20 cellular contexts compared by ENCODE assay signal in the genomic region with DNA sequence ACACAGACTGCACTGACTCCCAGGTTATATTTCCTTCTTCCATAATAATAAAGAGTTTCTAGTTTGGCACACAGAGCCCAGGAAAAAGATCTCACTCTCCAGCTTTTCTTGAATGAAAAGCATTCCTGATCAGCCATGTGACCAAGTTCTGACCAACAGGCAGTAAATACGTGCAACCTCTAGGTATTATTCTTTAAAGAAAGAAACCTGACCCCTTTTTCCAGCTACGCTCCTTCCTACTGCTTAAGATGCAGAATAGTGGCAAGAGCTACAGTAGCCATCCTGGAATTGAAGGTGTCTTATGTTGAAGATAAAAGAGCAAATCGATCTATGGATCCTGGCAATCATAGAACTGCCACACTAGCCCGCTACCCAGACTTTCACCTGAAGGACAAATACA.
DNase-seq lines count a peak whose midpoint lies in the region; ATAC-seq and TF ChIP-seq lines count a peak whose summit lies in the region.
"Had no signal": no experiment of that assay in that cellular context is flagged by ENCODE, and none has a peak within 500 bp of the region (broad histone marks: within the 10 kb centered on the region; RNA-seq: fewer than 3 reads in every experiment).

No MANE protein-coding gene starts in this region.

- RAD21 ChIA-PET in HCT116 (lab: Charles Lee; ENCODE audit: low non-redundant PET in 1 of 2, low total read pairs in 2 of 2, uncharacterized antibody in 2 of 2, unreplicated experiment in 2 of 2) = no interaction called here

- no peak overlapping the region for H3K4me3 Mint-ChIP-seq in stimulated activated effector memory CD8-positive, alpha-beta T cell treated with anti-CD3 and anti-CD28 coated beads, Interleukin-12 subunit alpha, Interleukin-12 subunit beta, amount 100 ng/mL, for 72 hours
- H3K4me3 Mint-ChIP-seq: activated naive CD8-positive, alpha-beta T cell treated with anti-CD3 and anti-CD28 coated beads for 36 hours; T-helper 2 cell treated with Interferon-gamma antibody and Interleukin-4, amounts not matched to agents 5 μg/mL and 100 μg/mL, for 36 hours had no signal

- H3K36me3 Mint-ChIP-seq in stimulated activated effector memory CD8-positive, alpha-beta T cell treated with anti-CD3 and anti-CD28 coated beads, Interleukin-12 subunit alpha, Interleukin-12 subunit beta, amount 100 ng/mL, for 72 hours = no peaks in the 10 kb centered on the region

- H3K9me2 ChIP-seq in HCT116 (ENCODE audit: insufficient read depth) = no peaks in the 10 kb centered on the region
- H3K9me2 ChIP-seq: SK-N-SH had no signal

- H4K20me1 ChIP-seq in HCT116 (ENCODE audit: insufficient read depth) = 0 out of 2 replicates have a peak, but pooled peaks cover 2% of the 10 kb centered on the region

- H3K27ac ChIP-seq in HCT116 (ENCODE audit: low read depth, low read length) (no peak overlapping the region), iPS DF 6.9 (ENCODE audit: low read length) (no peak overlapping the region), Peyer's patch (no peak overlapping the region)
- H3K27ac ChIP-seq: C4-2B, prostate gland, VCaP had no signal

- BruUV-seq in HCT116 (replicated peaks; lab: Mats Ljungman, UMichigan) = no TSS peak

- TF ChIP-seq POLR2A in HCT116 (IDR thresholded peaks at IDR 0.05; ENCODE audit: borderline replicate concordance, extremely low read depth, insufficient read depth, insufficient read length) (no peak), Peyer's patch (IDR thresholded peaks at IDR 0.05) (no peak)

- H3K4me3 ChIP-seq in HCT116 (replicated peaks in 1 of 2; ENCODE audit: low read depth in 1 of 2, low read length in 2 of 2) = no peak overlapping the region
- H3K4me3 ChIP-seq in iPS DF 6.9 (ENCODE audit: low read length) = no peak overlapping the region
- no peak overlapping the region for H3K4me3 ChIP-seq in neuron (ENCODE audit: low read length)
- no peak overlapping the region for H3K4me3 ChIP-seq in Peyer's patch
- H3K4me3 ChIP-seq: mucosa of descending colon, prostate gland had no signal

- H3K9me3 Mint-ChIP-seq in stimulated activated effector memory CD8-positive, alpha-beta T cell treated with anti-CD3 and anti-CD28 coated beads, Interleukin-12 subunit alpha, Interleukin-12 subunit beta, amount 100 ng/mL, for 72 hours = no peaks in the 10 kb centered on the region
- H3K9me3 Mint-ChIP-seq: activated naive CD8-positive, alpha-beta T cell treated with anti-CD3 and anti-CD28 coated beads for 36 hours; T-helper 2 cell treated with Interferon-gamma antibody and Interleukin-4, amounts not matched to agents 5 μg/mL and 100 μg/mL, for 36 hours had no signal

- H3K4me2 ChIP-seq in HCT116 (ENCODE audit: low read length) = no peak overlapping the region
- H3K4me2 ChIP-seq: SK-N-SH had no signal

- peak; percentile 36; the same call in 1 of the 2 replicates for ATAC-seq in HCT116
- ATAC-seq in stimulated activated effector memory CD8-positive, alpha-beta T cell treated with anti-CD3 and anti-CD28 coated beads, Interleukin-12 subunit alpha, Interleukin-12 subunit beta, amount 100 ng/mL, for 72 hours = no peak
- ATAC-seq: esophagus mucosa, left ventricle myocardium superior, mucosa of descending colon had no signal

- H3K9me3 ChIP-seq in HCT116 (ENCODE audit: control insufficient read depth in 1 of 2, insufficient read depth in 1 of 2, low read depth in 1 of 2, low read length in 2 of 2) (no peaks in the 10 kb centered on the region), iPS DF 6.9 (ENCODE audit: control insufficient read depth, insufficient read depth, low read length) (no peaks in the 10 kb centered on the region), neuron (ENCODE audit: low read length) (no peaks in the 10 kb centered on the region), Peyer's patch (no peaks in the 10 kb centered on the region)
- H3K9me3 ChIP-seq: mucosa of descending colon, prostate gland, SK-N-SH had no signal

- H3K36me3 ChIP-seq in HCT116 (ENCODE audit: control insufficient read depth in 1 of 2, insufficient read depth in 2 of 2, low read length in 2 of 2) (no peaks in the 10 kb centered on the region), iPS DF 6.9 (ENCODE audit: control insufficient read depth, insufficient read depth, low read length) (no peaks in the 10 kb centered on the region), neuron (ENCODE audit: insufficient read depth, low read length) (no peaks in the 10 kb centered on the region), Peyer's patch (no peaks in the 10 kb centered on the region)
- H3K36me3 ChIP-seq: prostate gland had no signal

- TF ChIP-seq RAD21 in HCT116 (IDR thresholded peaks at IDR 0.05; ENCODE audit: low read depth) = no peak

- intact Hi-C loops in HCT116 (cut with micrococcal nuclease) = no loop called here

- POLR2A ChIA-PET in HCT116 (lab: Charles Lee) = no interaction called here

- no CpG with 5 or more reads among the region's 4 CpGs for WGBS in iPS DF 6.9 (ENCODE audit: insufficient coverage, insufficient read length)

- peaks cover 25% of the 10 kb centered on the region for H3K4me1 Mint-ChIP-seq in stimulated activated effector memory CD8-positive, alpha-beta T cell treated with anti-CD3 and anti-CD28 coated beads, Interleukin-12 subunit alpha, Interleukin-12 subunit beta, amount 100 ng/mL, for 72 hours

- CTCF ChIA-PET in HCT116 (lab: Charles Lee) = no interaction called here

- H3K79me2 ChIP-seq in HCT116 (ENCODE audit: insufficient read depth, low read length) = peaks cover 90% of the 10 kb centered on the region

- no peaks in the 10 kb centered on the region for H3K27me3 ChIP-seq in HCT116 (ENCODE audit: insufficient read depth, low read length)
- no peaks in the 10 kb centered on the region for H3K27me3 ChIP-seq in iPS DF 6.9 (ENCODE audit: control insufficient read depth, insufficient read depth, low read length)
- no peaks in the 10 kb centered on the region for H3K27me3 ChIP-seq in neuron (ENCODE audit: insufficient read depth, low read length)
- H3K27me3 ChIP-seq in Peyer's patch = no peaks in the 10 kb centered on the region

- H3K4me1 ChIP-seq in HCT116 (ENCODE audit: control insufficient read depth in 1 of 2, insufficient read depth in 2 of 2, low read length in 2 of 2) = peaks cover 14 to 15% of the 10 kb centered on the region in 2 experiments
- no peaks in the 10 kb centered on the region for H3K4me1 ChIP-seq in iPS DF 6.9 (ENCODE audit: control insufficient read depth, insufficient read depth, low read length)
- peaks cover 8% of the 10 kb centered on the region for H3K4me1 ChIP-seq in neuron (ENCODE audit: insufficient read depth, low read length)
- no peaks in the 10 kb centered on the region for H3K4me1 ChIP-seq in Peyer's patch

- no peak overlapping the region for H3K27ac Mint-ChIP-seq in stimulated activated effector memory CD8-positive, alpha-beta T cell treated with anti-CD3 and anti-CD28 coated beads, Interleukin-12 subunit alpha, Interleukin-12 subunit beta, amount 100 ng/mL, for 72 hours
- H3K27ac Mint-ChIP-seq: activated naive CD8-positive, alpha-beta T cell treated with anti-CD3 and anti-CD28 coated beads for 36 hours; T-helper 2 cell treated with Interferon-gamma antibody and Interleukin-4, amounts not matched to agents 5 μg/mL and 100 μg/mL, for 36 hours had no signal

- no peak overlapping the region for H3K9ac ChIP-seq in HCT116 (ENCODE audit: low read length)
- H3K9ac ChIP-seq: SK-N-SH had no signal

- TF ChIP-seq CTCF in HCT116 (IDR thresholded peaks at IDR 0.05 in 2 of 3, conservative IDR thresholded peaks at IDR 0.05 in 1 of 3; ENCODE audit: borderline replicate concordance in 1 of 3, insufficient read depth in 1 of 3, low read depth in 2 of 3, low read length in 2 of 3) = no peak
- no peak for TF ChIP-seq CTCF in Peyer's patch (IDR thresholded peaks at IDR 0.05)

- H2AFZ ChIP-seq in HCT116 (ENCODE audit: low read depth, low read length, poor library complexity, severe bottlenecking) = no peak overlapping the region
- H2AFZ ChIP-seq in neuron (ENCODE audit: low read depth, low read length) = peak overlapping the region; percentile 54

- DNase-seq in HCT116 (ENCODE audit: low read depth, low spot score) (no peak), SW480 (ENCODE audit: low spot score) (peak; percentile 8), iPS DF 6.9 (ENCODE audit: low read depth, low spot score) (peak; percentile 35), Peyer's patch (no peak), NCI-H1930 (lab: John Stamatoyannopoulos, UW) (no peak)
- DNase-seq in stimulated activated effector memory CD8-positive, alpha-beta T cell treated with anti-CD3 and anti-CD28 coated beads, Interleukin-12 subunit alpha, Interleukin-12 subunit beta, amount 100 ng/mL, for 72 hours (ENCODE audit: low spot score in 2 of 2) = no peak
- DNase-seq: activated naive CD8-positive, alpha-beta T cell treated with anti-CD3 and anti-CD28 coated beads for 36 hours; HCEC 1CT; hippocampal formation; left ventricle myocardium superior; mucosa of descending colon; NCI-H1048; NCI-H187 treated with DMSO at 0.1 percent for 48 hours; SK-N-SH had no signal

TF ChIP-seq in HCT116, 20 proteins besides CTCF, POLR2A, EP300 and RAD21 (continues in another document):
- TF ChIP-seq, protein P1, sequence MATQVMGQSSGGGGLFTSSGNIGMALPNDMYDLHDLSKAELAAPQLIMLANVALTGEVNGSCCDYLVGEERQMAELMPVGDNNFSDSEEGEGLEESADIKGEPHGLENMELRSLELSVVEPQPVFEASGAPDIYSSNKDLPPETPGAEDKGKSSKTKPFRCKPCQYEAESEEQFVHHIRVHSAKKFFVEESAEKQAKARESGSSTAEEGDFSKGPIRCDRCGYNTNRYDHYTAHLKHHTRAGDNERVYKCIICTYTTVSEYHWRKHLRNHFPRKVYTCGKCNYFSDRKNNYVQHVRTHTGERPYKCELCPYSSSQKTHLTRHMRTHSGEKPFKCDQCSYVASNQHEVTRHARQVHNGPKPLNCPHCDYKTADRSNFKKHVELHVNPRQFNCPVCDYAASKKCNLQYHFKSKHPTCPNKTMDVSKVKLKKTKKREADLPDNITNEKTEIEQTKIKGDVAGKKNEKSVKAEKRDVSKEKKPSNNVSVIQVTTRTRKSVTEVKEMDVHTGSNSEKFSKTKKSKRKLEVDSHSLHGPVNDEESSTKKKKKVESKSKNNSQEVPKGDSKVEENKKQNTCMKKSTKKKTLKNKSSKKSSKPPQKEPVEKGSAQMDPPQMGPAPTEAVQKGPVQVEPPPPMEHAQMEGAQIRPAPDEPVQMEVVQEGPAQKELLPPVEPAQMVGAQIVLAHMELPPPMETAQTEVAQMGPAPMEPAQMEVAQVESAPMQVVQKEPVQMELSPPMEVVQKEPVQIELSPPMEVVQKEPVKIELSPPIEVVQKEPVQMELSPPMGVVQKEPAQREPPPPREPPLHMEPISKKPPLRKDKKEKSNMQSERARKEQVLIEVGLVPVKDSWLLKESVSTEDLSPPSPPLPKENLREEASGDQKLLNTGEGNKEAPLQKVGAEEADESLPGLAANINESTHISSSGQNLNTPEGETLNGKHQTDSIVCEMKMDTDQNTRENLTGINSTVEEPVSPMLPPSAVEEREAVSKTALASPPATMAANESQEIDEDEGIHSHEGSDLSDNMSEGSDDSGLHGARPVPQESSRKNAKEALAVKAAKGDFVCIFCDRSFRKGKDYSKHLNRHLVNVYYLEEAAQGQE (IDR thresholded peaks at IDR 0.05; ENCODE audit: low read depth) = no peak
- TF ChIP-seq POLR2AphosphoS5 (IDR thresholded peaks at IDR 0.05; ENCODE audit: low read depth, low read length) = no peak

Comparison
In these comparisons a context has a peak if more than half of its experiments do, and no peak if none do; other contexts are left out.
1. DNase-seq: peak in SW480 (single experiment) and iPS DF 6.9 (single experiment); none in HCT116 (single experiment), stimulated activated effector memory CD8-positive, alpha-beta T cell treated with anti-CD3 and anti-CD28 coated beads, Interleukin-12 subunit alpha, Interleukin-12 subunit beta, amount 100 ng/mL, for 72 hours (0 of 2), Peyer's patch (0 of 3) and NCI-H1930 (0 of 2).